ENCODE assay signal across 10 cellular contexts in the genomic region with DNA sequence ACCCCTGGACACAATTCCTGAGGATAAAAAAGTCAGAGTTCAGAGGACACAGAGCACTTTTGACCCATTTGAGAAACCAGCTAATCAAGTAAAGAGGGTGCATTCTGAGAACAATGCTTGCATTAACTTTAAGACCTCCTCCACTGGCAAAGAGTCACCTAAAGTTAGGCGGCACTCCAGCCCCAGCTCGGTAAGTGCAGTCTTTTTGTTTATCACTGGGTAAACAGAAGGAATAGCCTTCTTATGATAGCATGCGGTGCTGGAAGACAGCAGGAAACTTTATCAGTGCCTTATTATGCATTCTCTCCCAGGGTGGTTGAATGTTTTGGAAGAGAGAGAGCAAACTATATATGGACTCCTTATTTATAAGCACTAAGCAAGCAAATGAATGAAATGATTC.
DNase-seq lines count a peak whose midpoint lies in the region; ATAC-seq, FAIRE-seq and TF ChIP-seq lines count a peak whose summit lies in the region.
"Had no signal": no experiment of that assay in that cellular context is flagged by ENCODE, and none has a peak within 500 bp of the region (broad histone marks: within the 10 kb centered on the region; RNA-seq: fewer than 3 reads in every experiment).

No MANE protein-coding gene starts in this region.

- intact Hi-C loops in GM12878 (cut with micrococcal nuclease; ENCODE audit: unreplicated experiment), result loop anchor here (5.0 kb wide), 1 partner anchor 91 kb away; no protein-coding TSS in a partner anchor

- no peaks in the 10 kb centered on the region for H3K9me3 ChIP-seq in HEK293 (ENCODE audit: control insufficient read depth, insufficient read depth, low read depth, low read length)
- H3K9me3 ChIP-seq in GM12878 (replicated peaks; ENCODE audit: control insufficient read depth, insufficient read depth, low read length), result peaks cover 11% of the 10 kb centered on the region
- H3K9me3 ChIP-seq in lung (ENCODE audit: control insufficient read depth in 2 of 2, insufficient read depth in 1 of 2, low read length in 1 of 2), result no peaks in the 10 kb centered on the region
- H3K9me3 ChIP-seq: SJSA1 had no signal

- H2AFZ ChIP-seq in ACC112 (ENCODE audit: low read length, unreplicated experiment), result no peak overlapping the region
- H2AFZ ChIP-seq in GM12878 (ENCODE audit: control insufficient read depth, low read depth, low read length), result peak overlapping the region; percentile 40

- no peak for TF ChIP-seq CTCF in HEK293 (tag by site-specific recombination; IDR thresholded peaks at IDR 0.05)
- no peak for TF ChIP-seq CTCF in GM12878 (IDR thresholded peaks at IDR 0.05 in 2 of 3, conservative IDR thresholded peaks at IDR 0.05 in 1 of 3; ENCODE audit: control insufficient read depth in 2 of 3, extremely low read depth in 1 of 3, insufficient read depth in 1 of 3, low read depth in 3 of 3, low read length in 3 of 3)
- no peak for TF ChIP-seq CTCF in lung (IDR thresholded peaks at IDR 0.05; ENCODE audit: control extremely low read depth, extremely low read depth)
- TF ChIP-seq CTCF in GM10266 (IDR thresholded peaks at IDR 0.05; ENCODE audit: control insufficient read depth, insufficient read depth, low read depth, missing control alignments), result no peak

- peak overlapping the region; percentile 56 for H3K4me2 ChIP-seq in GM12878 (ENCODE audit: control insufficient read depth, insufficient read depth)

- H3K36me3 ChIP-seq in ACC112 (ENCODE audit: insufficient read depth, low read length) (peaks cover 3% of the 10 kb centered on the region; the same call in 1 of the 2 replicates), HEK293 (ENCODE audit: control insufficient read depth in 2 of 2, insufficient read depth in 1 of 2, low read length in 2 of 2) (no peaks in the 10 kb centered on the region), GM12878 (ENCODE audit: control insufficient read depth in 2 of 2, insufficient read depth in 2 of 2, low read length in 1 of 2) (no peaks in the 10 kb centered on the region), lung (ENCODE audit: control insufficient read depth in 2 of 2, insufficient read depth in 2 of 2, low read length in 2 of 2) (no peaks in the 10 kb centered on the region)
- H3K36me3 ChIP-seq: SJSA1 had no signal

- H3K27me3 ChIP-seq in ACC112 (ENCODE audit: insufficient read depth, low read length) (no peaks in the 10 kb centered on the region), GM12878 (replicated peaks in 1 of 2; ENCODE audit: control insufficient read depth in 2 of 2, insufficient read depth in 2 of 2, low read length in 1 of 2) (no peaks in the 10 kb centered on the region), lung (ENCODE audit: control insufficient read depth, insufficient read depth) (no peaks in the 10 kb centered on the region)
- H3K27me3 ChIP-seq: SJSA1 had no signal

- in situ Hi-C loops in GM12878 (cut with MboI), result no loop called here

- POLR2A ChIA-PET in HEK293 (lab: Yijun Ruan, JAX), result no interaction called here
- POLR2A ChIA-PET in GM12878 (lab: Charles Lee), result interaction anchor here (1.2 to 3.2 kb wide), 3 partner anchors 10 to 17 kb away, joined by 4 to 25 read pairs (median 7); no protein-coding TSS in a partner anchor

- no TSS peak for BruUV-seq in GM12878 (replicated peaks; lab: Mats Ljungman, UMichigan)

- H3K4me1 ChIP-seq in ACC112 (ENCODE audit: control insufficient read depth, insufficient read depth, low read length, unreplicated experiment), result peaks cover 49% of the 10 kb centered on the region
- H3K4me1 ChIP-seq in HEK293 (ENCODE audit: control insufficient read depth, insufficient read depth, low read length), result peaks cover 18% of the 10 kb centered on the region
- H3K4me1 ChIP-seq in GM12878 (ENCODE audit: control insufficient read depth, insufficient read depth, low read length), result peaks cover 10% of the 10 kb centered on the region
- H3K4me1 ChIP-seq in lung (ENCODE audit: control insufficient read depth in 2 of 2, insufficient read depth in 2 of 2, low read length in 2 of 2), result peaks cover 0 to 8% of the 10 kb centered on the region in 2 donors

- TF ChIP-seq POLR2A in GM12878 (IDR thresholded peaks at IDR 0.05; ENCODE audit: low read depth, low read length), result no peak

- SMC1A ChIA-PET in GM12878 (lab: Charles Lee; ENCODE audit: uncharacterized antibody, unreplicated experiment), result interaction anchor here (0.7 to 10.5 kb wide), 4 partner anchors 9 to 272 kb away, joined by 3 to 181 read pairs (median 10); no protein-coding TSS in a partner anchor

- peak overlapping the region; percentile 48 for H3K9ac ChIP-seq in GM12878 (ENCODE audit: control insufficient read depth, insufficient read depth, low read length)

- no peak for DNase-seq in GM12878 (ENCODE audit: low read depth, low spot score)
- DNase-seq in lung (ENCODE audit: low spot score), result no peak
- no peak for DNase-seq in GM10266 (ENCODE audit: extremely low spot score)
- DNase-seq in NCI-H1092 treated with DMSO at 0.1 percent for 48 hours (lab: John Stamatoyannopoulos, UW), result no peak
- DNase-seq: CD8-positive, alpha-beta T cell had no signal

- no peaks in the 10 kb centered on the region for H4K20me1 ChIP-seq in GM12878 (ENCODE audit: control insufficient read depth, insufficient read depth)

- RAD21 ChIA-PET in GM12878 (lab: Charles Lee; ENCODE audit: unreplicated experiment), result interaction anchor here (1.1 to 3.6 kb wide), 7 partner anchors 9 to 25 kb away, joined by 3 to 41 read pairs (median 6); no protein-coding TSS in a partner anchor

- H3K4me3 ChIP-seq in ACC112 (ENCODE audit: low read depth, low read length) (peak overlapping the region; percentile 19; the same call in 1 of the 2 replicates), HEK293 (ENCODE audit: low read depth, low read length) (no peak overlapping the region), GM12878 (peak overlapping the region; percentile 20; the same call in 1 of the 2 replicates), lung (no peak overlapping the region)
- H3K4me3 ChIP-seq: SJSA1 had no signal

- 15% methylated on average over 3 of the region's 3 CpGs for WGBS in GM12878 (ENCODE audit: insufficient coverage, insufficient replicate concordance, low lambda C conversion rate, missing lambda C conversion rate)
- WGBS in lung, 2 donors, result 26 to 68% methylated on average over 3 of the region's 3 CpGs

- H3K79me2 ChIP-seq in ACC112 (ENCODE audit: control insufficient read depth, insufficient read depth, low read length, unreplicated experiment), result peaks cover 49% of the 10 kb centered on the region
- H3K79me2 ChIP-seq in GM12878 (ENCODE audit: control insufficient read depth, insufficient read depth, low read length), result peaks cover 18% of the 10 kb centered on the region

- FAIRE-seq in GM12878 (lab: Jason Lieb, UNC), result no peak

- H3K27ac ChIP-seq in ACC112 (ENCODE audit: low read depth, low read length) (peak overlapping the region; percentile 44), HEK293 (ENCODE audit: extremely low read depth, low read depth, low read length) (no peak overlapping the region), GM12878 (ENCODE audit: control insufficient read depth, insufficient read depth) (peak overlapping the region; percentile 47; the same call in 1 of the 2 replicates), lung (ENCODE audit: low read depth in 1 of 2, low read length in 1 of 2) (peak overlapping the region; percentile 27 to 40)
- H3K27ac ChIP-seq: SJSA1 had no signal

- CTCF ChIA-PET in HEK293 (lab: Yijun Ruan, JAX) (interaction anchor here (0.6 to 1.3 kb wide), 3 partner anchors 20 to 117 kb away, joined by 3 to 5 read pairs (median 4); no protein-coding TSS in a partner anchor), GM12878 (lab: Yijun Ruan, JAX) (interaction anchor here (0.9 to 4.4 kb wide), 6 partner anchors 9 to 129 kb away, joined by 3 to 60 read pairs (median 6); no protein-coding TSS in a partner anchor)

- no peak for TF ChIP-seq EP300 in GM12878 (IDR thresholded peaks at IDR 0.05; ENCODE audit: borderline replicate concordance in 1 of 2, control insufficient read depth in 1 of 2, low read depth in 2 of 2, low read length in 2 of 2)

- TF ChIP-seq RAD21 in GM12878 (IDR thresholded peaks at IDR 0.05; ENCODE audit: insufficient read depth, low read depth, low read length), result no peak

- ATAC-seq in GM12878 (peak; percentile 38), lung (ENCODE audit: insufficient read depth, low FRiP score) (no peak), GM18511 (IDR thresholded peaks at IDR 0.05; ENCODE audit: unreplicated experiment) (no peak), GM21360 (IDR thresholded peaks at IDR 0.05; ENCODE audit: unreplicated experiment) (no peak)
- ATAC-seq: CD8-positive, alpha-beta T cell had no signal

TF ChIP-seq in HEK293, 187 proteins besides CTCF, POLR2A, EP300 and RAD21 (continues in another document):
- TF ChIP-seq, protein P1, sequence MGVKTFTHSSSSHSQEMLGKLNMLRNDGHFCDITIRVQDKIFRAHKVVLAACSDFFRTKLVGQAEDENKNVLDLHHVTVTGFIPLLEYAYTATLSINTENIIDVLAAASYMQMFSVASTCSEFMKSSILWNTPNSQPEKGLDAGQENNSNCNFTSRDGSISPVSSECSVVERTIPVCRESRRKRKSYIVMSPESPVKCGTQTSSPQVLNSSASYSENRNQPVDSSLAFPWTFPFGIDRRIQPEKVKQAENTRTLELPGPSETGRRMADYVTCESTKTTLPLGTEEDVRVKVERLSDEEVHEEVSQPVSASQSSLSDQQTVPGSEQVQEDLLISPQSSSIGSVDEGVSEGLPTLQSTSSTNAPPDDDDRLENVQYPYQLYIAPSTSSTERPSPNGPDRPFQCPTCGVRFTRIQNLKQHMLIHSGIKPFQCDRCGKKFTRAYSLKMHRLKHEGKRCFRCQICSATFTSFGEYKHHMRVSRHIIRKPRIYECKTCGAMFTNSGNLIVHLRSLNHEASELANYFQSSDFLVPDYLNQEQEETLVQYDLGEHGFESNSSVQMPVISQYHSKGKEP (tag by site-specific recombination; IDR thresholded peaks at IDR 0.05), result 0 out of 2 replicates have a peak, but pooled peaks have one; percentile 35
- TF ChIP-seq ZNF239 (tag by site-specific recombination; IDR thresholded peaks at IDR 0.05), result peak; percentile 35; the same call in 1 of the 2 replicates

TF ChIP-seq in GM12878, 131 proteins besides CTCF, POLR2A, EP300 and RAD21:
- TF ChIP-seq IKZF1 (conservative IDR thresholded peaks at IDR 0.05) (0 out of 2 replicates have a peak, but pooled peaks have one; percentile 27), SUZ12 (IDR thresholded peaks at IDR 0.05; ENCODE audit: unreplicated experiment) (no peak)

Comparison
In these comparisons a context has a peak if more than half of its experiments do, and no peak if none do; other contexts are left out.
1. H3K4me3 ChIP-seq: peak in ACC112 (single experiment) and GM12878 (single experiment); none in HEK293 (single experiment) and lung (single experiment).